18 cellular contexts compared by ENCODE assay signal in the genomic region with DNA sequence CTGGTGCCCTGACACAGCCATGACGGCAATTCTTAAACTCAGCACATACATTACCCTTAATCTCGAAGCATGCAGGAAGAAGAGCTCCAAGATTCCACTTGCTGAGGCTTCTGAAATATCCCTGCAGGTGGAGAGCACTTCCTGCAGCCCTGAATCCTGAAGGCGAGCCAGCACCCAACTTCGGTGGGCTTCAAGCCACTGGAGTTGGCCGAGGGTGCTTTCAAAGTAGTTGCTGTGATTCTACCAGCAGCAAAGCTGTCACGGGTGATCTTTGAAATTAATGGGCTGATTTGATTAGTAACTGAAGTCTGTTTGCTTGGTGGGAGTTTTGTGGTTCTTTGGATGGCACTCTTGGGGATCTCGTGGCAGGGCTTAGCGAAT. TPM values are rescaled to one million over a fixed set of nuclear protein-coding genes. Genes with fewer than 3 reads are reported as not detected.
"Had no signal": no experiment of that assay in that cellular context is flagged by ENCODE, and none has a peak within 500 bp of the region (broad histone marks: within the 10 kb centered on the region; RNA-seq: fewer than 3 reads in every experiment).

No MANE protein-coding gene starts in this region.

- H3K36me3 ChIP-seq: esophagus squamous epithelium, neural progenitor cell, upper lobe of left lung had no signal

- H3K9me3 Mint-ChIP-seq: activated B cell treated with CpG ODN at 0.5 μM for 24 hours; activated CD4-positive, alpha-beta T cell treated with anti-CD3 and anti-CD28 coated beads, Interleukin-2, amount 10 ng/mL, durations not matched to agents 7 days and 5 days; activated naive CD4-positive, alpha-beta T cell treated with anti-CD3 and anti-CD28 coated beads, Interleukin-2, amount 50 U/mL, for 24 hours; neural progenitor cell; stimulated activated naive B cell treated with anti-CD40 and anti-IgM and Interleukin-4, amounts not matched to agents 10 μg/mL and 1 μg/mL and 100 μg/mL, for 72 hours; T-cell had no signal

- H3K9me3 ChIP-seq: esophagus squamous epithelium, upper lobe of left lung had no signal

- H2AFZ ChIP-seq: neural progenitor cell had no signal

- H3K27me3 Mint-ChIP-seq: activated B cell treated with CpG ODN at 0.5 μM for 24 hours; activated CD4-positive, alpha-beta T cell treated with anti-CD3 and anti-CD28 coated beads, Interleukin-2, amount 10 ng/mL, durations not matched to agents 7 days and 5 days; activated naive CD4-positive, alpha-beta T cell treated with anti-CD3 and anti-CD28 coated beads, Interleukin-2, amount 50 U/mL, for 24 hours; stimulated activated naive B cell treated with anti-CD40 and anti-IgM and Interleukin-4, amounts not matched to agents 10 μg/mL and 1 μg/mL and 100 μg/mL, for 72 hours; T-cell had no signal

- H3K9ac ChIP-seq: neural progenitor cell had no signal

- H3K36me3 Mint-ChIP-seq: activated naive CD4-positive, alpha-beta T cell treated with anti-CD3 and anti-CD28 coated beads, Interleukin-2, amount 50 U/mL, for 24 hours; neural progenitor cell had no signal

- ATAC-seq: left colon; right cardiac atrium; stimulated activated naive B cell treated with anti-CD40 and anti-IgM and Interleukin-4, amounts not matched to agents 10 μg/mL and 1 μg/mL and 100 μg/mL, for 72 hours; T-cell had no signal

- DNase-seq: activated B cell treated with CpG ODN at 0.5 μM for 24 hours; activated CD4-positive, alpha-beta T cell treated with anti-CD3 and anti-CD28 coated beads, Interleukin-2, amount 10 ng/mL, durations not matched to agents 7 days and 5 days; activated effector memory CD4-positive, alpha-beta T cell treated with Interleukin-2 at 50 U/mL for 16 hours; amygdala; esophagus squamous epithelium; foreskin fibroblast; glutamatergic neuron; left colon; stimulated activated CD4-positive, alpha-beta T cell treated with anti-CD3 and anti-CD28 coated beads, Interleukin-1b, Interleukin-23, amount 100 ng/mL, for 48 hours; stimulated activated naive B cell treated with anti-CD40 and anti-IgM and Interleukin-4, amounts not matched to agents 10 μg/mL and 1 μg/mL and 100 μg/mL, for 72 hours; substantia nigra; T-cell; upper lobe of left lung had no signal

- H3K27ac Mint-ChIP-seq: activated B cell treated with CpG ODN at 0.5 μM for 24 hours; activated CD4-positive, alpha-beta T cell treated with anti-CD3 and anti-CD28 coated beads, Interleukin-2, amount 10 ng/mL, durations not matched to agents 7 days and 5 days; activated naive CD4-positive, alpha-beta T cell treated with anti-CD3 and anti-CD28 coated beads, Interleukin-2, amount 50 U/mL, for 24 hours; neural progenitor cell; stimulated activated naive B cell treated with anti-CD40 and anti-IgM and Interleukin-4, amounts not matched to agents 10 μg/mL and 1 μg/mL and 100 μg/mL, for 72 hours; T-cell had no signal

- H3K27ac ChIP-seq: esophagus squamous epithelium, neural progenitor cell had no signal

- H3K27me3 ChIP-seq: esophagus squamous epithelium, neural progenitor cell, upper lobe of left lung had no signal

- H3K4me2 ChIP-seq: neural progenitor cell, smooth muscle cell had no signal

- H3K4me3 Mint-ChIP-seq: activated B cell treated with CpG ODN at 0.5 μM for 24 hours; activated CD4-positive, alpha-beta T cell treated with anti-CD3 and anti-CD28 coated beads, Interleukin-2, amount 10 ng/mL, durations not matched to agents 7 days and 5 days; activated naive CD4-positive, alpha-beta T cell treated with anti-CD3 and anti-CD28 coated beads, Interleukin-2, amount 50 U/mL, for 24 hours; neural progenitor cell; stimulated activated naive B cell treated with anti-CD40 and anti-IgM and Interleukin-4, amounts not matched to agents 10 μg/mL and 1 μg/mL and 100 μg/mL, for 72 hours; T-cell had no signal

- H3K4me3 ChIP-seq: esophagus squamous epithelium, neural progenitor cell, smooth muscle cell, upper lobe of left lung had no signal

RNA-seq across cellular contexts. Expression of gene BEST1, which starts 26.3 kb away (rescaled TPM):
- total RNA-seq: activated CD4-positive, alpha-beta T cell treated with anti-CD3 and anti-CD28 coated beads, Interleukin-2, amount 10 ng/mL, durations not matched to agents 7 days and 5 days; activated CD8-positive, alpha-beta memory T cell treated with anti-CD3 and anti-CD28 coated beads for 36 hours had no signal

RNA-seq across cellular contexts. Expression of gene RAB3IL1, which starts 59.0 kb away (rescaled TPM):
- total RNA-seq: activated B cell treated with CpG ODN at 0.5 μM for 24 hours; activated CD4-positive, alpha-beta T cell treated with anti-CD3 and anti-CD28 coated beads, Interleukin-2, amount 10 ng/mL, durations not matched to agents 7 days and 5 days; activated CD8-positive, alpha-beta memory T cell treated with anti-CD3 and anti-CD28 coated beads for 36 hours had no signal
